ENCODE assay signal across 15 cellular contexts in the genomic region with DNA sequence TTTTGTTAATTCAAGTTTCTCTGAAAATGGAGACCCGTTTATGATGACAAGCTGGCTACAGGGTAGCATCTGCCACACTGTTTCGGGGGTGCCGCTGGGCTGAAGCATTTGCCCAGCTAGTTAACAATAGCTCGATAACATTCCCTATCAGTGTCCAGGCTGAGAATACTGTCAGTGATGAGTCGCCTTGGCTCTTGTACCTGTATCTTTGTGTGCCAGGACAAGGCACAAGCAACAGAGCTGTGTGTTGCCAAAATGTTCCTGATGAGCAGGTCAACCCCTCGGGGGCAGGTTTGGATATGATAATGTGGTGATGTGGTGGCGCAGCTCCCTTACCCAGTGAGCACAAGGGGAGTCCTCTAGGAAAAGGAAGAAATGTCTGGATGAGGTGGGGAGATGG. TPM values are rescaled to one million over a fixed set of nuclear protein-coding genes. Genes with fewer than 3 reads are reported as not detected.
DNase-seq lines count a peak whose midpoint lies in the region; ATAC-seq and TF ChIP-seq lines count a peak whose summit lies in the region.
"Had no signal": no experiment of that assay in that cellular context is flagged by ENCODE, and none has a peak within 500 bp of the region (broad histone marks: within the 10 kb centered on the region; RNA-seq: fewer than 3 reads in every experiment).

No MANE protein-coding gene starts in this region.

- H3K4me2 ChIP-seq in smooth muscle cell, result no peak overlapping the region

- H3F3A ChIP-seq in smooth muscle cell (ENCODE audit: low read depth), result peaks cover 47% of the 10 kb centered on the region

- DNase-seq in NCI-H2171 treated with DMSO at 0.1 percent for 48 hours (lab: John Stamatoyannopoulos, UW), result peak; percentile 8
- DNase-seq in NCI-H2171 (lab: John Stamatoyannopoulos, UW), result no peak
- DNase-seq in M059J (ENCODE audit: low read depth), result peak; percentile 50
- DNase-seq in right cardiac atrium, result peak in 1 of 3 donors; percentile 54
- DNase-seq in smooth muscle cell (lab: John Stamatoyannopoulos, UW; ENCODE audit: unreplicated experiment), result no peak
- no peak for DNase-seq in C1 segment of cervical spinal cord (lab: John Stamatoyannopoulos, UW)
- DNase-seq in osteocyte (ENCODE audit: extremely low spot score, unreplicated experiment), result no peak
- no peak for DNase-seq in EL
- DNase-seq: activated CD8-positive, alpha-beta memory T cell treated with anti-CD3 and anti-CD28 coated beads for 24 hours; activated gamma-delta T cell; brain microvascular endothelial cell; DMS53; NCI-H187 treated with DMSO at 0.1 percent for 48 hours; stimulated activated naive CD8-positive, alpha-beta T cell treated with anti-CD3 and anti-CD28 coated beads, Interleukin-15, Interleukin-2, amounts not matched to agents 100 U/mL and 50 U/mL, for 24 hours had no signal

- H3K9me3 Mint-ChIP-seq in osteocyte (ENCODE audit: unreplicated experiment), result no peaks in the 10 kb centered on the region

- H3K27ac ChIP-seq in right cardiac atrium (ENCODE audit: low read length) (peak overlapping the region; percentile 75), smooth muscle cell (ENCODE audit: low read depth) (peak overlapping the region; percentile 95)
- H3K27ac ChIP-seq: brain microvascular endothelial cell had no signal

- TF ChIP-seq CTCF in smooth muscle cell (IDR thresholded peaks at IDR 0.05; ENCODE audit: borderline replicate concordance, insufficient read depth, poor library complexity, severe bottlenecking) (no peak), osteocyte (IDR thresholded peaks at IDR 0.05) (no peak)

- no peak overlapping the region for H3K27ac Mint-ChIP-seq in osteocyte (ENCODE audit: unreplicated experiment)

- peaks cover 13% of the 10 kb centered on the region for H3K4me1 ChIP-seq in right cardiac atrium (ENCODE audit: control insufficient read depth, insufficient read depth, low read length)
- peaks cover 21% of the 10 kb centered on the region for H3K4me1 ChIP-seq in smooth muscle cell (ENCODE audit: low read depth)

- H4K20me1 ChIP-seq in smooth muscle cell (ENCODE audit: low read depth), result peaks cover 32% of the 10 kb centered on the region

- H3K36me3 ChIP-seq in smooth muscle cell (ENCODE audit: low read depth), result peaks cover 6% of the 10 kb centered on the region

- H3K27me3 Mint-ChIP-seq in osteocyte (ENCODE audit: unreplicated experiment), result no peaks in the 10 kb centered on the region

- H3K4me3 ChIP-seq in right cardiac atrium (ENCODE audit: low read length), result no peak overlapping the region
- no peak overlapping the region for H3K4me3 ChIP-seq in smooth muscle cell

- peaks cover 28% of the 10 kb centered on the region for H3K36me3 Mint-ChIP-seq in osteocyte (ENCODE audit: unreplicated experiment)

- peak; percentile 45 to 64 for ATAC-seq in right cardiac atrium
- ATAC-seq: HCT116; stimulated activated naive CD8-positive, alpha-beta T cell treated with anti-CD3 and anti-CD28 coated beads, Interleukin-15, Interleukin-2, amounts not matched to agents 100 U/mL and 50 U/mL, for 24 hours had no signal

- H3K9me3 ChIP-seq in right cardiac atrium (ENCODE audit: control insufficient read depth, low read length) (no peaks in the 10 kb centered on the region), smooth muscle cell (replicated peaks; ENCODE audit: low read depth) (no peaks in the 10 kb centered on the region)

- peak overlapping the region; percentile 36 for H3K9ac ChIP-seq in smooth muscle cell (ENCODE audit: low read depth)

- no peak overlapping the region for H2AFZ ChIP-seq in smooth muscle cell (ENCODE audit: low read depth)

- intact Hi-C loops in right cardiac atrium (cut with DNase I), result no loop called here

- peaks cover 52% of the 10 kb centered on the region for H3K79me2 ChIP-seq in smooth muscle cell (ENCODE audit: low read depth)

- H3K4me1 Mint-ChIP-seq in osteocyte (ENCODE audit: unreplicated experiment), result peaks cover 35% of the 10 kb centered on the region

- WGBS in right cardiac atrium, result 66% methylated on average over 7 of the region's 7 CpGs
- 98% methylated on average over 7 of the region's 7 CpGs for WGBS in smooth muscle cell (ENCODE audit: low lambda C conversion rate)

- H3K27me3 ChIP-seq in right cardiac atrium (ENCODE audit: control insufficient read depth, insufficient read depth) (no peaks in the 10 kb centered on the region), smooth muscle cell (ENCODE audit: low read depth) (no peaks in the 10 kb centered on the region)
- H3K27me3 ChIP-seq: brain microvascular endothelial cell had no signal

- no peak overlapping the region for H3K4me3 Mint-ChIP-seq in osteocyte (ENCODE audit: unreplicated experiment)

RNA-seq across cellular contexts. Expression of a gene that starts 7.0 kb away (rescaled TPM):
- 567 and 744 TPM in 2 replicates for total RNA-seq in M059J (2014; rRNA removed; shearing (Covaris generic))
- 10 to 100 TPM; 41.6 to 60.4 (median 51.2) TPM for total RNA-seq in right cardiac atrium
- polyA plus RNA-seq in right cardiac atrium, result 44.1 TPM
- total RNA-seq in smooth muscle cell, result 2,635 and 2,673 TPM in 2 replicates
- polyA plus RNA-seq in smooth muscle cell, result 2,505 and 2,991 TPM in 2 replicates
- total RNA-seq in osteocyte, result 267 and 343 TPM in 2 replicates

Comparison
In these comparisons a context has a peak if more than half of its experiments do, and no peak if none do; other contexts are left out.
1. DNase-seq: peak in NCI-H2171 treated with DMSO at 0.1 percent for 48 hours (single experiment) and M059J (single experiment); none in NCI-H2171 (single experiment), smooth muscle cell (single experiment), C1 segment of cervical spinal cord (0 of 14), osteocyte (single experiment) and EL (single experiment).